Comparison of ENCODE assay signal across 1 cellular context in the genomic region with DNA sequence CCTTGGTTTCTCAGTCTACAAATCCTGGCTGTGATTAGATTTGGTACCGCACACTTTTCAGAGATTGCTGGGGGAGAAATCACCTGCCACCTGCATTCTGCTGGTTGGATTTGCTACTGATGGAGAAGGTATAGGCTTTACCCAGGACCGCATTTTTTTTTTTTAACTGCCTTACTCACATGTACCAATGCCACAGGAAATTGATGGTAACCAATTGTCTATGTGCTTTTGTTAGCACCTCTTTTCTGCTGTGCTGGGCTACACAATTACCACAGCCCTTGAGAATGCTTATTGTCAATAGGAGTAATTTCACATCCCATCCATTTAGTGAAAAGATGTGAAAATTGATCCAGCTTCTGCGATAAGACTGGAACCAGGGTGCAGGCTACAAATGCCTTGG.
TF ChIP-seq lines count a peak whose summit lies in the region.

No MANE protein-coding gene starts in this region.

TF ChIP-seq in IMR-90, 13 proteins besides CTCF, POLR2A, EP300 and RAD21 (continued from another document):
- TF ChIP-seq, protein P1, sequence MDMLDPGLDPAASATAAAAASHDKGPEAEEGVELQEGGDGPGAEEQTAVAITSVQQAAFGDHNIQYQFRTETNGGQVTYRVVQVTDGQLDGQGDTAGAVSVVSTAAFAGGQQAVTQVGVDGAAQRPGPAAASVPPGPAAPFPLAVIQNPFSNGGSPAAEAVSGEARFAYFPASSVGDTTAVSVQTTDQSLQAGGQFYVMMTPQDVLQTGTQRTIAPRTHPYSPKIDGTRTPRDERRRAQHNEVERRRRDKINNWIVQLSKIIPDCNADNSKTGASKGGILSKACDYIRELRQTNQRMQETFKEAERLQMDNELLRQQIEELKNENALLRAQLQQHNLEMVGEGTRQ (IDR thresholded peaks at IDR 0.05; ENCODE audit: low read depth, low read length): no peak
- TF ChIP-seq FOS (IDR thresholded peaks at IDR 0.05; ENCODE audit: low read depth, low read length) (no peak), NFE2L2 (IDR thresholded peaks at IDR 0.05; ENCODE audit: low read depth, low read length) (no peak), MAZ (IDR thresholded peaks at IDR 0.05; ENCODE audit: borderline replicate concordance, low read depth, low read length) (no peak), MXI1 (IDR thresholded peaks at IDR 0.05; ENCODE audit: borderline replicate concordance, low read depth, low read length) (no peak), CEBPB (IDR thresholded peaks at IDR 0.05; ENCODE audit: low read depth, low read length) (no peak), MAFK (IDR thresholded peaks at IDR 0.05; ENCODE audit: low read depth, low read length) (no peak), RFX5 (IDR thresholded peaks at IDR 0.05; ENCODE audit: low read depth, low read length) (no peak), RCOR1 (IDR thresholded peaks at IDR 0.05; ENCODE audit: insufficient replicate concordance, low read length) (no peak)
TF ChIP-seq in IMR-90: peak in this region for 0.
